In genomic region chrX:8815460-8816065, GRCh38 we compare ENCODE assay signal across 8 cellular contexts. TPM values are rescaled to one million over a fixed set of nuclear protein-coding genes. Genes with fewer than 3 reads are reported as not detected.
DNase-seq lines count a peak whose midpoint lies in the region; ATAC-seq and TF ChIP-seq lines count a peak whose summit lies in the region.

No MANE protein-coding gene starts in this region.

- ATAC-seq in HG02885 (IDR thresholded peaks at IDR 0.05; ENCODE audit: poor library complexity, unreplicated experiment) (peak; percentile 84), GM18873 (IDR thresholded peaks at IDR 0.05; ENCODE audit: low FRiP score, unreplicated experiment) (no peak)

- TF ChIP-seq CTCF in 22Rv1 (IDR thresholded peaks at IDR 0.05): peak; percentile 71

- DNase-seq in Daoy (ENCODE audit: low read depth) (peak; percentile 23), NOMO-1 treated with DMSO at 0.1 percent for 48 hours (lab: John Stamatoyannopoulos, UW; ENCODE audit: unreplicated experiment) (peak; percentile 30), dedifferentiated amniotic fluid mesenchymal stem cell (ENCODE audit: extremely low spot score) (peak; percentile 58), mucosa of gallbladder (ENCODE audit: low spot score) (peak; percentile 34), mesenteric fat pad (ENCODE audit: low spot score) (no peak)

- H3K27ac ChIP-seq in 22Rv1: no peak overlapping the region

RNA-seq across cellular contexts. Expression of gene FAM9A, which starts 14.4 kb away (rescaled TPM):
- not detected in 2 replicates for total RNA-seq in Daoy (2014; rRNA removed; shearing (Covaris generic))
- not detected for total RNA-seq in mucosa of gallbladder
- total RNA-seq in mesenteric fat pad: not detected
